ENCODE assay signal across 1 cellular context in the genomic region with DNA sequence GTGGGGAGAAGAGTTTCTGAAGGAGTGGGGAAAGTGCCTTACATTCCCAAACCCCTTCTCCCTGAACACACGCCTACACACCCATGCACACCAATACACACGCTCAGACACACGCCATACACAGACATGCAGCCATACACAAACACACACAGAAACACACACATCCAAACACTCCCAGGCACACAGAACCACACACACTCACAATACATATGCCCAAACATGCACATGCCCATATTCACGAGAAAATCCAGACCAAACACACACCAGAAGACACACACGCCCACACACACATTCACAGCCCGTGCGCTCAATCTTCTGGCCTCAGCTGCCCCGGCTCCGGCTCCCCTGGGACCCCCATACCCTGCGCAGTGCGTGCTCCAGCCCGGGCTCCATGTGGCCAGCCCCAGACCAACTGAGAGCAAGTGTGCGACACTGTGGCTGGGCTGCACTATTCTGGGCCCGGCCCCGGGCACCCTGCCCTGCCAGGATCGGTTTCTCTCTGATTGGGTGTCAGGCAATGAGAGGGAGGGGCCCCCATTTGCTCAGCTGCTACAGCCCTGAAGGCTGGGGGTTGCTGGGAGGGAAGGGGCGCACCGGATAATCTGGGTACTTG.
TF ChIP-seq lines count a peak whose summit lies in the region.

A gene (minus strand): TSS at position 426 of the 613 bp plus-strand sequence.

TF ChIP-seq in H1, 55 proteins besides CTCF, POLR2A, EP300 and RAD21:
- TF ChIP-seq GABPA (IDR thresholded peaks at IDR 0.05; ENCODE audit: borderline replicate concordance, insufficient read depth, low read length) (no peak), MAFK (IDR thresholded peaks at IDR 0.05; ENCODE audit: low read depth, low read length) (no peak), SIX5 (IDR thresholded peaks at IDR 0.05; ENCODE audit: low read depth, low read length) (no peak), BACH1 (IDR thresholded peaks at IDR 0.05; ENCODE audit: low read length) (no peak), ZNF274 (IDR thresholded peaks at IDR 0.05; ENCODE audit: borderline replicate concordance, extremely low read depth, low read length) (no peak), CEBPB (IDR thresholded peaks at IDR 0.05; ENCODE audit: low read depth, low read length) (no peak), SAP30 (IDR thresholded peaks at IDR 0.05; ENCODE audit: insufficient read depth, insufficient replicate concordance, low read length) (no peak), GTF2F1 (IDR thresholded peaks at IDR 0.05; ENCODE audit: borderline replicate concordance, low read depth, low read length) (no peak), SIRT6 (IDR thresholded peaks at IDR 0.05; ENCODE audit: low read length) (no peak), CREB1 (IDR thresholded peaks at IDR 0.05) (no peak), SP4 (IDR thresholded peaks at IDR 0.05; ENCODE audit: low read length) (no peak), TEAD4 (IDR thresholded peaks at IDR 0.05; ENCODE audit: low read depth, low read length) (no peak), CHD1 (IDR thresholded peaks at IDR 0.05; ENCODE audit: low read depth, low read length) (no peak), NRF1 (IDR thresholded peaks at IDR 0.05; ENCODE audit: low read depth, low read length) (no peak), YY1 (IDR thresholded peaks at IDR 0.05; ENCODE audit: low read depth, low read length) (no peak), CTBP2 (IDR thresholded peaks at IDR 0.05; ENCODE audit: borderline replicate concordance, insufficient read depth, insufficient read length, low read length) (no peak), KDM1A (IDR thresholded peaks at IDR 0.05; ENCODE audit: borderline replicate concordance, low read length) (no peak), JUND (IDR thresholded peaks at IDR 0.05; ENCODE audit: low read length) (no peak)
- TF ChIP-seq, protein P1, sequence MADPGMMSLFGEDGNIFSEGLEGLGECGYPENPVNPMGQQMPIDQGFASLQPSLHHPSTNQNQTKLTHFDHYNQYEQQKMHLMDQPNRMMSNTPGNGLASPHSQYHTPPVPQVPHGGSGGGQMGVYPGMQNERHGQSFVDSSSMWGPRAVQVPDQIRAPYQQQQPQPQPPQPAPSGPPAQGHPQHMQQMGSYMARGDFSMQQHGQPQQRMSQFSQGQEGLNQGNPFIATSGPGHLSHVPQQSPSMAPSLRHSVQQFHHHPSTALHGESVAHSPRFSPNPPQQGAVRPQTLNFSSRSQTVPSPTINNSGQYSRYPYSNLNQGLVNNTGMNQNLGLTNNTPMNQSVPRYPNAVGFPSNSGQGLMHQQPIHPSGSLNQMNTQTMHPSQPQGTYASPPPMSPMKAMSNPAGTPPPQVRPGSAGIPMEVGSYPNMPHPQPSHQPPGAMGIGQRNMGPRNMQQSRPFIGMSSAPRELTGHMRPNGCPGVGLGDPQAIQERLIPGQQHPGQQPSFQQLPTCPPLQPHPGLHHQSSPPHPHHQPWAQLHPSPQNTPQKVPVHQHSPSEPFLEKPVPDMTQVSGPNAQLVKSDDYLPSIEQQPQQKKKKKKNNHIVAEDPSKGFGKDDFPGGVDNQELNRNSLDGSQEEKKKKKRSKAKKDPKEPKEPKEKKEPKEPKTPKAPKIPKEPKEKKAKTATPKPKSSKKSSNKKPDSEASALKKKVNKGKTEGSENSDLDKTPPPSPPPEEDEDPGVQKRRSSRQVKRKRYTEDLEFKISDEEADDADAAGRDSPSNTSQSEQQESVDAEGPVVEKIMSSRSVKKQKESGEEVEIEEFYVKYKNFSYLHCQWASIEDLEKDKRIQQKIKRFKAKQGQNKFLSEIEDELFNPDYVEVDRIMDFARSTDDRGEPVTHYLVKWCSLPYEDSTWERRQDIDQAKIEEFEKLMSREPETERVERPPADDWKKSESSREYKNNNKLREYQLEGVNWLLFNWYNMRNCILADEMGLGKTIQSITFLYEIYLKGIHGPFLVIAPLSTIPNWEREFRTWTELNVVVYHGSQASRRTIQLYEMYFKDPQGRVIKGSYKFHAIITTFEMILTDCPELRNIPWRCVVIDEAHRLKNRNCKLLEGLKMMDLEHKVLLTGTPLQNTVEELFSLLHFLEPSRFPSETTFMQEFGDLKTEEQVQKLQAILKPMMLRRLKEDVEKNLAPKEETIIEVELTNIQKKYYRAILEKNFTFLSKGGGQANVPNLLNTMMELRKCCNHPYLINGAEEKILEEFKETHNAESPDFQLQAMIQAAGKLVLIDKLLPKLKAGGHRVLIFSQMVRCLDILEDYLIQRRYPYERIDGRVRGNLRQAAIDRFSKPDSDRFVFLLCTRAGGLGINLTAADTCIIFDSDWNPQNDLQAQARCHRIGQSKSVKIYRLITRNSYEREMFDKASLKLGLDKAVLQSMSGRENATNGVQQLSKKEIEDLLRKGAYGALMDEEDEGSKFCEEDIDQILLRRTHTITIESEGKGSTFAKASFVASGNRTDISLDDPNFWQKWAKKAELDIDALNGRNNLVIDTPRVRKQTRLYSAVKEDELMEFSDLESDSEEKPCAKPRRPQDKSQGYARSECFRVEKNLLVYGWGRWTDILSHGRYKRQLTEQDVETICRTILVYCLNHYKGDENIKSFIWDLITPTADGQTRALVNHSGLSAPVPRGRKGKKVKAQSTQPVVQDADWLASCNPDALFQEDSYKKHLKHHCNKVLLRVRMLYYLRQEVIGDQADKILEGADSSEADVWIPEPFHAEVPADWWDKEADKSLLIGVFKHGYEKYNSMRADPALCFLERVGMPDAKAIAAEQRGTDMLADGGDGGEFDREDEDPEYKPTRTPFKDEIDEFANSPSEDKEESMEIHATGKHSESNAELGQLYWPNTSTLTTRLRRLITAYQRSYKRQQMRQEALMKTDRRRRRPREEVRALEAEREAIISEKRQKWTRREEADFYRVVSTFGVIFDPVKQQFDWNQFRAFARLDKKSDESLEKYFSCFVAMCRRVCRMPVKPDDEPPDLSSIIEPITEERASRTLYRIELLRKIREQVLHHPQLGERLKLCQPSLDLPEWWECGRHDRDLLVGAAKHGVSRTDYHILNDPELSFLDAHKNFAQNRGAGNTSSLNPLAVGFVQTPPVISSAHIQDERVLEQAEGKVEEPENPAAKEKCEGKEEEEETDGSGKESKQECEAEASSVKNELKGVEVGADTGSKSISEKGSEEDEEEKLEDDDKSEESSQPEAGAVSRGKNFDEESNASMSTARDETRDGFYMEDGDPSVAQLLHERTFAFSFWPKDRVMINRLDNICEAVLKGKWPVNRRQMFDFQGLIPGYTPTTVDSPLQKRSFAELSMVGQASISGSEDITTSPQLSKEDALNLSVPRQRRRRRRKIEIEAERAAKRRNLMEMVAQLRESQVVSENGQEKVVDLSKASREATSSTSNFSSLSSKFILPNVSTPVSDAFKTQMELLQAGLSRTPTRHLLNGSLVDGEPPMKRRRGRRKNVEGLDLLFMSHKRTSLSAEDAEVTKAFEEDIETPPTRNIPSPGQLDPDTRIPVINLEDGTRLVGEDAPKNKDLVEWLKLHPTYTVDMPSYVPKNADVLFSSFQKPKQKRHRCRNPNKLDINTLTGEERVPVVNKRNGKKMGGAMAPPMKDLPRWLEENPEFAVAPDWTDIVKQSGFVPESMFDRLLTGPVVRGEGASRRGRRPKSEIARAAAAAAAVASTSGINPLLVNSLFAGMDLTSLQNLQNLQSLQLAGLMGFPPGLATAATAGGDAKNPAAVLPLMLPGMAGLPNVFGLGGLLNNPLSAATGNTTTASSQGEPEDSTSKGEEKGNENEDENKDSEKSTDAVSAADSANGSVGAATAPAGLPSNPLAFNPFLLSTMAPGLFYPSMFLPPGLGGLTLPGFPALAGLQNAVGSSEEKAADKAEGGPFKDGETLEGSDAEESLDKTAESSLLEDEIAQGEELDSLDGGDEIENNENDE (IDR thresholded peaks at IDR 0.05; ENCODE audit: insufficient replicate concordance, low read length): no peak
